In the genomic region with DNA sequence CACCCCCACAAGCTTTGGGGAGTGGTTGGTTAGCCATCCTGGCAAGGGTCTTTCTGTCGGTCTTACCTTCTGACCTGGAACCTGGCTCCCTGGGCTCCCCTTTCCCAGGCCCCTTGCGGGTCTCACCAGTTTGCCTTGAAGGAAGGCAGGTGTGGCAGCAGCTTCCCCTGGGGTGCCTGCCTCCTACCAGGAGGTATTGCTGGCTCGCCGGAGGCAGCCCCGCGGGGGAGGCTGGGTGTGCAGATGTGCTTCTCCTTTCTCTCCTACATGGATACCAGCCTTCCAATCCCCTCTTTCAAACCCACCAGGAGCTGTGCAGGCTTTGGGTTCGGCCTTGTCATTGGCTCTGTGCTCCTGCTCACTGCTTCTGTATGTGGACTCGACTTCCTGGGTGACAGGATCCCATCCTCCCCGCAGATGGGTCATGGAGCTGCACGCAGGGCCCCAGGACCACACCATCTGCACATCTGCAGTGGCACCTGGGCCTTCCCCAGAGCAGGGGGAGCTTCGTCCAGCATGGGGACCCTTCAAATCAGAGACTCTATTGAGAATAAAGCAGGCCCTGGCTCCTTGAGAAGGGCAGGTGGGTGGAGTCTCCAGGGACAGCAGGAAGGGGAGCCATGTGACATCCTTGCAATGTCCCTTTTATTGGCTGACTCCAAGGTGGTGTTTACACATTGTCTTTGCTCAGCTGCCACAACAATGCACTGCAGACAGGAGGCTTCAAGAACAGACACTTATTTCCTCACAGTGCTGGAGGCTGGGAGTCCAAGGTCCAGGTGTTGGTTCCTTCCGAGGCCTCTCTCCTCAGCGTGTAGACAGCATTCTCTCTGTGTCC, we compare ENCODE assay signal across 15 cellular contexts.
DNase-seq lines count a peak whose midpoint lies in the region; ATAC-seq and TF ChIP-seq lines count a peak whose summit lies in the region.
"Had no signal": no experiment of that assay in that cellular context is flagged by ENCODE, and none has a peak within 500 bp of the region (broad histone marks: within the 10 kb centered on the region; RNA-seq: fewer than 3 reads in every experiment).

No MANE protein-coding gene starts in this region.

- H3K9me3 ChIP-seq in HEK293 (ENCODE audit: control insufficient read depth, insufficient read depth, low read depth, low read length): no peaks in the 10 kb centered on the region
- H3K9me3 ChIP-seq: vagina had no signal

- ATAC-seq in WTC11: no peak; the same call in 1 of the 2 replicates
- no peak for ATAC-seq in GM18517 (IDR thresholded peaks at IDR 0.05; ENCODE audit: unreplicated experiment)
- ATAC-seq in natural killer cell treated with Interleukin-12 subunit alpha and Interleukin-12 subunit beta and Interleukin-15 and Interleukin-18, amount 100 ng/mL, for 72 hours: no peak
- ATAC-seq: activated T-cell treated with anti-CD3 and anti-CD28 coated beads, Interleukin-2, amount 50 U/mL, for 72 hours; left ventricle myocardium superior; Panc1 had no signal

- no peaks in the 10 kb centered on the region for H3K4me1 ChIP-seq in HEK293 (ENCODE audit: control insufficient read depth, insufficient read depth, low read length)
- H3K4me1 ChIP-seq: vagina had no signal

- POLR2A ChIA-PET in HEK293 (lab: Yijun Ruan, JAX): no interaction called here
- POLR2A ChIA-PET in WTC11 (lab: Charles Lee): no interaction called here

- H3K9me3 Mint-ChIP-seq in WTC11: no peaks in the 10 kb centered on the region
- no peaks in the 10 kb centered on the region for H3K9me3 Mint-ChIP-seq in natural killer cell treated with Interleukin-12 subunit alpha and Interleukin-12 subunit beta and Interleukin-15 and Interleukin-18, amount 100 ng/mL, for 72 hours
- H3K9me3 Mint-ChIP-seq: activated T-cell treated with anti-CD3 and anti-CD28 coated beads, Interleukin-2, amount 50 U/mL, for 72 hours had no signal

- no peak overlapping the region for H3K4me3 Mint-ChIP-seq in WTC11
- no peak overlapping the region for H3K4me3 Mint-ChIP-seq in natural killer cell treated with Interleukin-12 subunit alpha and Interleukin-12 subunit beta and Interleukin-15 and Interleukin-18, amount 100 ng/mL, for 72 hours
- H3K4me3 Mint-ChIP-seq: activated T-cell treated with anti-CD3 and anti-CD28 coated beads, Interleukin-2, amount 50 U/mL, for 72 hours had no signal

- CTCF ChIA-PET in HEK293 (lab: Yijun Ruan, JAX): no interaction called here
- CTCF ChIA-PET in WTC11 (lab: Charles Lee): interaction anchor here (1.2 kb wide), 1 partner anchor 69 kb away, joined by 3 read pairs; no protein-coding TSS in a partner anchor

- no peaks in the 10 kb centered on the region for H3K27me3 Mint-ChIP-seq in WTC11 (ENCODE audit: low read depth)
- peaks cover 2 to 5% of the 10 kb centered on the region in 2 donors for H3K27me3 Mint-ChIP-seq in natural killer cell treated with Interleukin-12 subunit alpha and Interleukin-12 subunit beta and Interleukin-15 and Interleukin-18, amount 100 ng/mL, for 72 hours

- intact Hi-C loops in posterior vena cava (cut with DNase I): no loop called here

- no peaks in the 10 kb centered on the region for H3K36me3 ChIP-seq in HEK293 (ENCODE audit: control insufficient read depth in 2 of 2, insufficient read depth in 1 of 2, low read length in 2 of 2)
- H3K36me3 ChIP-seq: vagina had no signal

- H3K4me3 ChIP-seq in HEK293 (ENCODE audit: low read depth, low read length): no peak overlapping the region
- H3K4me3 ChIP-seq: vagina had no signal

- no peak for TF ChIP-seq CTCF in HEK293 (tag by site-specific recombination; IDR thresholded peaks at IDR 0.05)
- TF ChIP-seq CTCF in WTC11 (IDR thresholded peaks at IDR 0.05): no peak

- no peak overlapping the region for H3K27ac Mint-ChIP-seq in WTC11
- H3K27ac Mint-ChIP-seq in natural killer cell treated with Interleukin-12 subunit alpha and Interleukin-12 subunit beta and Interleukin-15 and Interleukin-18, amount 100 ng/mL, for 72 hours: no peak overlapping the region
- H3K27ac Mint-ChIP-seq: activated T-cell treated with anti-CD3 and anti-CD28 coated beads, Interleukin-2, amount 50 U/mL, for 72 hours had no signal

- peaks cover 9% of the 10 kb centered on the region for H3K4me1 Mint-ChIP-seq in WTC11
- H3K4me1 Mint-ChIP-seq in natural killer cell treated with Interleukin-12 subunit alpha and Interleukin-12 subunit beta and Interleukin-15 and Interleukin-18, amount 100 ng/mL, for 72 hours (ENCODE audit: low read depth in 2 of 2): no peaks in the 10 kb centered on the region

- DNase-seq in NCI-H2081 (lab: John Stamatoyannopoulos, UW): peak; percentile 62 to 84
- no peak for DNase-seq in WTC11 (ENCODE audit: low spot score)
- DNase-seq in posterior vena cava (ENCODE audit: low spot score): peak; percentile 67
- no peak for DNase-seq in natural killer cell treated with Interleukin-12 subunit alpha and Interleukin-12 subunit beta and Interleukin-15 and Interleukin-18, amount 100 ng/mL, for 72 hours (ENCODE audit: low spot score)
- no peak for DNase-seq in A172 (ENCODE audit: low spot score)
- DNase-seq: activated CD4-positive, alpha-beta T cell treated with anti-CD3 and anti-CD28 coated beads for 1 hour; activated T-cell treated with anti-CD3 and anti-CD28 coated beads, Interleukin-2, amount 50 U/mL, for 72 hours; C1 segment of cervical spinal cord; left ventricle myocardium superior; NCI-H2227 treated with DMSO at 0.1 percent for 48 hours; stimulated activated naive CD4-positive, alpha-beta T cell had no signal

- H3K27ac ChIP-seq in HEK293 (ENCODE audit: extremely low read depth, low read depth, low read length): no peak overlapping the region
- H3K27ac ChIP-seq: vagina had no signal

- H3K36me3 Mint-ChIP-seq in WTC11: no peaks in the 10 kb centered on the region
- no peaks in the 10 kb centered on the region for H3K36me3 Mint-ChIP-seq in natural killer cell treated with Interleukin-12 subunit alpha and Interleukin-12 subunit beta and Interleukin-15 and Interleukin-18, amount 100 ng/mL, for 72 hours

TF ChIP-seq in HEK293, 187 proteins besides CTCF, POLR2A, EP300 and RAD21:
- no peak for TF ChIP-seq GLI2 (tag by site-specific recombination; IDR thresholded peaks at IDR 0.05; ENCODE audit: borderline replicate concordance, low read depth)
- peak; percentile 65 for TF ChIP-seq ZIC2 (tag by site-specific recombination; IDR thresholded peaks at IDR 0.05)
- no peak for TF ChIP-seq SP2 (tag by site-specific recombination; IDR thresholded peaks at IDR 0.05)
- TF ChIP-seq GLIS1 (tag by site-specific recombination; IDR thresholded peaks at IDR 0.05): peak; percentile 55
- TF ChIP-seq ZNF621 (tag by site-specific recombination; IDR thresholded peaks at IDR 0.05): no peak
- TF ChIP-seq BCL11A (tag by site-specific recombination; IDR thresholded peaks at IDR 0.05; ENCODE audit: low read depth): no peak
- no peak for TF ChIP-seq ZNF175 (tag by site-specific recombination; IDR thresholded peaks at IDR 0.05)
- no peak for TF ChIP-seq ZNF521 (tag by site-specific recombination; IDR thresholded peaks at IDR 0.05)
- TF ChIP-seq ZNF843 (tag by site-specific recombination; IDR thresholded peaks at IDR 0.05): no peak

TF ChIP-seq in WTC11, 78 proteins besides CTCF, POLR2A, EP300 and RAD21 (continues in another document):
- no peak for TF ChIP-seq GTF2I (CRISPR knock-in tag; conservative IDR thresholded peaks at IDR 0.05)
- TF ChIP-seq ZBTB43 (CRISPR knock-in tag; IDR thresholded peaks at IDR 0.05): no peak
- no peak for TF ChIP-seq CREB1 (CRISPR knock-in tag; IDR thresholded peaks at IDR 0.05)
- no peak for TF ChIP-seq ATF1 (CRISPR knock-in tag; IDR thresholded peaks at IDR 0.05)
- no peak for TF ChIP-seq NR1H2 (CRISPR knock-in tag; IDR thresholded peaks at IDR 0.05)
- TF ChIP-seq, protein P1, sequence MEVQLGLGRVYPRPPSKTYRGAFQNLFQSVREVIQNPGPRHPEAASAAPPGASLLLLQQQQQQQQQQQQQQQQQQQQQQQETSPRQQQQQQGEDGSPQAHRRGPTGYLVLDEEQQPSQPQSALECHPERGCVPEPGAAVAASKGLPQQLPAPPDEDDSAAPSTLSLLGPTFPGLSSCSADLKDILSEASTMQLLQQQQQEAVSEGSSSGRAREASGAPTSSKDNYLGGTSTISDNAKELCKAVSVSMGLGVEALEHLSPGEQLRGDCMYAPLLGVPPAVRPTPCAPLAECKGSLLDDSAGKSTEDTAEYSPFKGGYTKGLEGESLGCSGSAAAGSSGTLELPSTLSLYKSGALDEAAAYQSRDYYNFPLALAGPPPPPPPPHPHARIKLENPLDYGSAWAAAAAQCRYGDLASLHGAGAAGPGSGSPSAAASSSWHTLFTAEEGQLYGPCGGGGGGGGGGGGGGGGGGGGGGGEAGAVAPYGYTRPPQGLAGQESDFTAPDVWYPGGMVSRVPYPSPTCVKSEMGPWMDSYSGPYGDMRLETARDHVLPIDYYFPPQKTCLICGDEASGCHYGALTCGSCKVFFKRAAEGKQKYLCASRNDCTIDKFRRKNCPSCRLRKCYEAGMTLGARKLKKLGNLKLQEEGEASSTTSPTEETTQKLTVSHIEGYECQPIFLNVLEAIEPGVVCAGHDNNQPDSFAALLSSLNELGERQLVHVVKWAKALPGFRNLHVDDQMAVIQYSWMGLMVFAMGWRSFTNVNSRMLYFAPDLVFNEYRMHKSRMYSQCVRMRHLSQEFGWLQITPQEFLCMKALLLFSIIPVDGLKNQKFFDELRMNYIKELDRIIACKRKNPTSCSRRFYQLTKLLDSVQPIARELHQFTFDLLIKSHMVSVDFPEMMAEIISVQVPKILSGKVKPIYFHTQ (CRISPR knock-in tag; IDR thresholded peaks at IDR 0.05): no peak
- no peak for TF ChIP-seq ZNF512 (CRISPR knock-in tag; IDR thresholded peaks at IDR 0.05; ENCODE audit: borderline replicate concordance)

Comparison
In these comparisons a context has a peak if more than half of its experiments do, and no peak if none do; other contexts are left out.
1. DNase-seq: peak in NCI-H2081 (2 of 2) and posterior vena cava (single experiment); none in WTC11 (single experiment), natural killer cell treated with Interleukin-12 subunit alpha and Interleukin-12 subunit beta and Interleukin-15 and Interleukin-18, amount 100 ng/mL, for 72 hours (single experiment) and A172 (single experiment).
2. Of the 8 proteins assayed by ChIP-seq in both HEK293 and WTC11: peak only in HEK293: none; only in WTC11: ZNF423; in both: none; in neither: 7.